Comparison of ENCODE assay signal across 1 cellular context in the genomic region with DNA sequence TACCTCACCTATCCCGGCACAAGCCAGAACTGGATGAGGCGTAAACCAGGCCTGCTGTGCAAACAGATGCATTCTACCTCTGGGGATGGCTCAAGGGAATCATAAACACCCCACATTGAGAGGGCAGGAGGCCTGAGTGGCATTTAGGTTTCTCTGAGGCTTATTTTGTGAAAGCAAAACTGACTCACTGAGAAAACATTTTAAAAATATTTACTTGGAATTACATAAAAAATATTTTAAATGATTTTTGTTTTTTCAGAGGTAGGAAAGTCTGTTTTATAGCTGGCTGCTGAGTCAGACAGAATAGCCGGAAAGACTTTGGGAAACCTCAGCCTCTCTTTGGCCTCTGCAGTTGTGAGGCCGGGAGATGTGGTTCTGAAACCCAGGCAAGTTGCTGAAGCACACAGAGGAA.
TF ChIP-seq lines count a peak whose summit lies in the region.

No MANE protein-coding gene starts in this region.

TF ChIP-seq in HEK293, 187 proteins besides CTCF, POLR2A, EP300 and RAD21 (continued from another document):
- TF ChIP-seq, protein P1, sequence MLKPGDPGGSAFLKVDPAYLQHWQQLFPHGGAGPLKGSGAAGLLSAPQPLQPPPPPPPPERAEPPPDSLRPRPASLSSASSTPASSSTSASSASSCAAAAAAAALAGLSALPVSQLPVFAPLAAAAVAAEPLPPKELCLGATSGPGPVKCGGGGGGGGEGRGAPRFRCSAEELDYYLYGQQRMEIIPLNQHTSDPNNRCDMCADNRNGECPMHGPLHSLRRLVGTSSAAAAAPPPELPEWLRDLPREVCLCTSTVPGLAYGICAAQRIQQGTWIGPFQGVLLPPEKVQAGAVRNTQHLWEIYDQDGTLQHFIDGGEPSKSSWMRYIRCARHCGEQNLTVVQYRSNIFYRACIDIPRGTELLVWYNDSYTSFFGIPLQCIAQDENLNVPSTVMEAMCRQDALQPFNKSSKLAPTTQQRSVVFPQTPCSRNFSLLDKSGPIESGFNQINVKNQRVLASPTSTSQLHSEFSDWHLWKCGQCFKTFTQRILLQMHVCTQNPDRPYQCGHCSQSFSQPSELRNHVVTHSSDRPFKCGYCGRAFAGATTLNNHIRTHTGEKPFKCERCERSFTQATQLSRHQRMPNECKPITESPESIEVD (tag by site-specific recombination; IDR thresholded peaks at IDR 0.05): peak; percentile 65
- TF ChIP-seq GLIS1 (tag by site-specific recombination; IDR thresholded peaks at IDR 0.05): 0 out of 2 replicates have a peak, but pooled peaks have one; percentile 23
